1 cellular context compared by ENCODE assay signal in genomic region chr14:37593496-37594237, GRCh38.
TF ChIP-seq lines count a peak whose summit lies in the region.

No MANE protein-coding gene starts in this region.

TF ChIP-seq in K562, 482 proteins besides CTCF, POLR2A, EP300 and RAD21 (continued from another document):
- TF ChIP-seq AFF4 (CRISPR knock-in tag; IDR thresholded peaks at IDR 0.05) (no peak), THRA (IDR thresholded peaks at IDR 0.05) (no peak), NR1H2 (CRISPR knock-in tag; IDR thresholded peaks at IDR 0.05) (no peak), RFX5 (IDR thresholded peaks at IDR 0.05; ENCODE audit: low read depth, low read length) (no peak), PTRF (tag; IDR thresholded peaks at IDR 0.05) (no peak), ZC3H8 (IDR thresholded peaks at IDR 0.05) (no peak)
